Comparison of ENCODE assay signal across 32 cellular contexts in genomic region chr3:141150931-141151330, GRCh38.
"Had no signal": no experiment of that assay in that cellular context is flagged by ENCODE, and none has a peak within 500 bp of the region (broad histone marks: within the 10 kb centered on the region; RNA-seq: fewer than 3 reads in every experiment).

No MANE protein-coding gene starts in this region.

- H3K27me3 Mint-ChIP-seq: activated CD8-positive, alpha-beta T cell treated with anti-CD3 and anti-CD28 coated beads for 36 hours; activated naive CD8-positive, alpha-beta T cell treated with anti-CD3 and anti-CD28 coated beads, Interleukin-2, amount 10 ng/mL, durations not matched to agents 7 days and 5 days; brain had no signal

- H3K4me3 Mint-ChIP-seq: activated B cell treated with CpG ODN at 0.5 μM for 24 hours; activated CD8-positive, alpha-beta T cell treated with anti-CD3 and anti-CD28 coated beads for 36 hours; activated naive CD4-positive, alpha-beta T cell treated with anti-CD3 and anti-CD28 coated beads, Interleukin-2, amount 50 U/mL, for 24 hours; activated naive CD8-positive, alpha-beta T cell treated with anti-CD3 and anti-CD28 coated beads, Interleukin-2, amount 10 ng/mL, durations not matched to agents 7 days and 5 days; activated T-cell treated with anti-CD3 and anti-CD28 coated beads, Interleukin-2, amount 50 U/mL, for 4 hours; activated T-helper 17 cell treated with anti-CD3 and anti-CD28 coated beads, Interleukin-2, amount 50 U/mL, for 72 hours; brain; T-helper 17 cell; T-helper 2 cell treated with Interferon-gamma antibody and Interleukin-4, amounts not matched to agents 5 μg/mL and 100 μg/mL, for 36 hours had no signal

- H3K9me3 ChIP-seq: ascending aorta, breast epithelium, colonic mucosa, esophagus squamous epithelium, gastroesophageal sphincter had no signal

- DNase-seq: activated B cell treated with CpG ODN at 0.5 μM for 24 hours; activated CD4-positive, alpha-beta T cell treated with anti-CD3 and anti-CD28 coated beads for 48 hours; activated CD4-positive, alpha-beta T cell treated with anti-CD3 and anti-CD28 coated beads, Interleukin-2, amount 50 U/mL, for 1 hour; activated CD4-positive, alpha-beta T cell treated with anti-CD3 and anti-CD28 coated beads, Interleukin-2, amount 50 U/mL, for 48 hours; activated CD8-positive, alpha-beta memory T cell treated with anti-CD3 and anti-CD28 coated beads for 24 hours; activated CD8-positive, alpha-beta T cell treated with anti-CD3 and anti-CD28 coated beads for 36 hours; activated effector memory CD4-positive, alpha-beta T cell treated with Interleukin-2 at 50 U/mL for 16 hours; activated gamma-delta T cell treated with Interleukin-2 at 50 U/mL for 16 hours; activated naive CD4-positive, alpha-beta T cell treated with Interleukin-2 at 50 U/mL for 16 hours; activated naive CD8-positive, alpha-beta T cell treated with anti-CD3 and anti-CD28 coated beads, Interleukin-2, amount 10 ng/mL, durations not matched to agents 7 days and 5 days; activated T-cell treated with anti-CD3 and anti-CD28 coated beads, Interleukin-2, amount 50 U/mL, for 4 hours; central memory CD4-positive, alpha-beta T cell; cerebellar nuclear complex; colonic mucosa; effector CD8-positive, alpha-beta T cell; esophagus squamous epithelium; foreskin melanocyte; T-helper 1 cell; T-helper 17 cell; T1000; WERI-Rb-1 had no signal

- H3K27ac Mint-ChIP-seq: activated B cell treated with CpG ODN at 0.5 μM for 24 hours; activated CD8-positive, alpha-beta T cell treated with anti-CD3 and anti-CD28 coated beads for 36 hours; activated naive CD4-positive, alpha-beta T cell treated with anti-CD3 and anti-CD28 coated beads, Interleukin-2, amount 50 U/mL, for 24 hours; activated naive CD8-positive, alpha-beta T cell treated with anti-CD3 and anti-CD28 coated beads, Interleukin-2, amount 10 ng/mL, durations not matched to agents 7 days and 5 days; activated T-helper 17 cell treated with anti-CD3 and anti-CD28 coated beads, Interleukin-2, amount 50 U/mL, for 72 hours; T-helper 17 cell; T-helper 2 cell treated with Interferon-gamma antibody and Interleukin-4, amounts not matched to agents 5 μg/mL and 100 μg/mL, for 36 hours had no signal

- H3K36me3 ChIP-seq: ascending aorta, breast epithelium, cardiac muscle cell, colonic mucosa, esophagus squamous epithelium, gastroesophageal sphincter had no signal

- H3K4me1 Mint-ChIP-seq: activated B cell treated with CpG ODN at 0.5 μM for 24 hours; activated naive CD4-positive, alpha-beta T cell treated with anti-CD3 and anti-CD28 coated beads, Interleukin-2, amount 50 U/mL, for 24 hours; activated T-helper 17 cell treated with anti-CD3 and anti-CD28 coated beads, Interleukin-2, amount 50 U/mL, for 72 hours; T-helper 17 cell had no signal

- FAIRE-seq: endometrium, endothelial cell of umbilical vein had no signal

- H3K4me1 ChIP-seq: ascending aorta, breast epithelium, colonic mucosa, esophagus squamous epithelium, gastroesophageal sphincter had no signal

- H3K27me3 ChIP-seq: ascending aorta, breast epithelium, cardiac muscle cell, colonic mucosa, gastroesophageal sphincter had no signal

- H3K9me3 Mint-ChIP-seq: activated B cell treated with CpG ODN at 0.5 μM for 24 hours; activated CD8-positive, alpha-beta T cell treated with anti-CD3 and anti-CD28 coated beads for 36 hours; activated naive CD4-positive, alpha-beta T cell treated with anti-CD3 and anti-CD28 coated beads, Interleukin-2, amount 50 U/mL, for 24 hours; activated T-cell treated with anti-CD3 and anti-CD28 coated beads, Interleukin-2, amount 50 U/mL, for 4 hours; activated T-helper 17 cell treated with anti-CD3 and anti-CD28 coated beads, Interleukin-2, amount 50 U/mL, for 72 hours; brain; T-helper 2 cell treated with Interferon-gamma antibody and Interleukin-4, amounts not matched to agents 5 μg/mL and 100 μg/mL, for 36 hours had no signal

- H3K27ac ChIP-seq: ascending aorta, breast epithelium, cardiac muscle cell, colonic mucosa, epithelial cell of prostate, esophagus squamous epithelium, gastroesophageal sphincter, WERI-Rb-1 had no signal

- H3K4me3 ChIP-seq: ascending aorta, breast epithelium, cardiac muscle cell, colonic mucosa, esophagus squamous epithelium, gastroesophageal sphincter had no signal

- H3K36me3 Mint-ChIP-seq: activated naive CD4-positive, alpha-beta T cell treated with anti-CD3 and anti-CD28 coated beads, Interleukin-2, amount 50 U/mL, for 24 hours; activated naive CD8-positive, alpha-beta T cell treated with anti-CD3 and anti-CD28 coated beads, Interleukin-2, amount 10 ng/mL, durations not matched to agents 7 days and 5 days; brain had no signal
